In the genomic region with DNA sequence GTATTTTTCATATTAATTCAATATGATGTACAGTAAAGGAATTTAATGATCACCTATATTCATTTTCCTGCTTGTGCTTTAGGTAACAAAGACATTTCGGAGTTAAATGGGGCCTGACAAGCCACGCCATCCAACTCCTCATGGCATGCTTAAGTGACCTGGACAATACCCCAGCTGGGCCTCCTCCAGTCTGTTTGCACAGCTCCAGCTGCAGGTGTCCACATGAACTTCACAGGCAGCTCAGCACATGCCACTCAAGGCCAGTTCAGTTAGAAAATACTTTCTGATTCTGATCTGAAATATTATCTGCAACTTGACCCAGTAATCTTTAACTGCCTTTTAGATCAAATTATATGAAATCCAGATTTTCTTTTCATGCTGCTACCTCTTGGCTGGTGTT, we compare ENCODE assay signal across 20 cellular contexts.
A peak's percentile ranks its signal among the peaks of the same experiment; 100 is the strongest.
DNase-seq lines count a peak whose midpoint lies in the region; TF ChIP-seq lines count a peak whose summit lies in the region.
"Had no signal": no experiment of that assay in that cellular context is flagged by ENCODE, and none has a peak within 500 bp of the region (broad histone marks: within the 10 kb centered on the region; RNA-seq: fewer than 3 reads in every experiment).

No MANE protein-coding gene starts in this region.

- no peak for TF ChIP-seq POLR2A in stomach (IDR thresholded peaks at IDR 0.05)

- H3K4me1 ChIP-seq in stomach (peaks cover 0 to 17% (median 0%) of the 10 kb centered on the region in 4 donors), right atrium auricular region (peaks cover 0 to 18% of the 10 kb centered on the region in 2 donors)
- H3K4me1 ChIP-seq: uterus had no signal

- no peak overlapping the region for H3K27ac ChIP-seq in WERI-Rb-1
- H3K27ac ChIP-seq in stomach: no peak overlapping the region
- no peak overlapping the region for H3K27ac ChIP-seq in right atrium auricular region
- H3K27ac ChIP-seq: BLaER1 treated with 17β-estradiol and CSF1 and Interleukin-3, amounts not matched to agents 10 nM and 100 nM; gastroesophageal sphincter; GM23248; spleen; testis; uterus had no signal

- H3K27me3 ChIP-seq in WERI-Rb-1 (ENCODE audit: insufficient read depth, low read depth, severe bottlenecking) (no peaks in the 10 kb centered on the region), stomach (no peaks in the 10 kb centered on the region), right atrium auricular region (no peaks in the 10 kb centered on the region)
- H3K27me3 ChIP-seq: BLaER1 treated with 17β-estradiol and CSF1 and Interleukin-3, amounts not matched to agents 10 nM and 100 nM; gastroesophageal sphincter; spleen; testis; uterus had no signal

- H3K4me3 ChIP-seq in WERI-Rb-1 (ENCODE audit: low read depth, low read length): no peak overlapping the region
- H3K4me3 ChIP-seq in stomach: no peak overlapping the region
- no peak overlapping the region for H3K4me3 ChIP-seq in right atrium auricular region
- H3K4me3 ChIP-seq: BLaER1 treated with 17β-estradiol and CSF1 and Interleukin-3, amounts not matched to agents 10 nM and 100 nM; gastroesophageal sphincter; GM23248; spleen; testis; uterus had no signal

- H3K9me3 ChIP-seq in WERI-Rb-1 (ENCODE audit: severe bottlenecking) (no peaks in the 10 kb centered on the region), stomach (no peaks in the 10 kb centered on the region), right atrium auricular region (no peaks in the 10 kb centered on the region)
- H3K9me3 ChIP-seq: BLaER1 treated with 17β-estradiol and CSF1 and Interleukin-3, amounts not matched to agents 10 nM and 100 nM; gastroesophageal sphincter; spleen; testis; uterus had no signal

- H3K36me3 ChIP-seq in WERI-Rb-1: peaks cover 14% of the 10 kb centered on the region
- peaks cover 10 to 34% (median 29%) of the 10 kb centered on the region in 4 donors for H3K36me3 ChIP-seq in stomach
- peaks cover 9% of the 10 kb centered on the region for H3K36me3 ChIP-seq in right atrium auricular region
- H3K36me3 ChIP-seq: BLaER1 treated with 17β-estradiol and CSF1 and Interleukin-3, amounts not matched to agents 10 nM and 100 nM; uterus had no signal

- DNase-seq in DMS79 (lab: John Stamatoyannopoulos, UW): peak; percentile 89
- DNase-seq in NCI-H146 treated with DMSO at 0.1 percent for 48 hours (lab: John Stamatoyannopoulos, UW; ENCODE audit: unreplicated experiment): peak; percentile 90
- DNase-seq in NCI-H345 treated with DMSO at 0.1 percent for 48 hours (lab: John Stamatoyannopoulos, UW; ENCODE audit: unreplicated experiment): peak; percentile 83
- DNase-seq in WERI-Rb-1: peak; percentile 45
- no peak for DNase-seq in stomach
- no peak for DNase-seq in right atrium auricular region (ENCODE audit: low spot score)
- no peak for DNase-seq in activated naive CD4-positive, alpha-beta T cell treated with anti-CD3 and anti-CD28 coated beads, Interleukin-2, amount 50 U/mL, for 16 hours
- DNase-seq: activated B cell treated with CpG ODN at 0.5 μM for 24 hours; activated CD4-positive, alpha-beta T cell treated with anti-CD3 and anti-CD28 coated beads, Interleukin-2, amount 50 U/mL, for 4 hours; activated naive CD8-positive, alpha-beta T cell treated with anti-CD3 and anti-CD28 coated beads, Interleukin-2, amount 10 ng/mL, durations not matched to agents 7 days and 5 days; central memory CD4-positive, alpha-beta T cell; GM23248; naive thymus-derived CD4-positive, alpha-beta T cell; spleen; stimulated activated CD4-positive, alpha-beta T cell treated with anti-CD3 and anti-CD28 coated beads, Interleukin-4, amount 100 ng/mL, for 24 hours; T-helper 9 cell had no signal

- TF ChIP-seq EP300 in stomach (IDR thresholded peaks at IDR 0.05): no peak

- 82 to 97% (median 85%) methylated on average over 2 of the region's 2 CpGs for WGBS in stomach, 5 donors

- intact Hi-C loops in stomach (cut with DNase I; ENCODE audit: low total_unique reads): no loop called here

- no peak for TF ChIP-seq CTCF in WERI-Rb-1 (IDR thresholded peaks at IDR 0.05; ENCODE audit: low read depth, low read length)
- TF ChIP-seq CTCF in stomach (IDR thresholded peaks at IDR 0.05): no peak
- TF ChIP-seq CTCF in right atrium auricular region (IDR thresholded peaks at IDR 0.05): no peak

Comparison
In these comparisons a context has a peak if more than half of its experiments do, and no peak if none do; other contexts are left out.
1. DNase-seq: peak in DMS79 (single experiment), NCI-H146 treated with DMSO at 0.1 percent for 48 hours (single experiment), NCI-H345 treated with DMSO at 0.1 percent for 48 hours (single experiment) and WERI-Rb-1 (single experiment); none in stomach (single experiment), right atrium auricular region (single experiment) and activated naive CD4-positive, alpha-beta T cell treated with anti-CD3 and anti-CD28 coated beads, Interleukin-2, amount 50 U/mL, for 16 hours (single experiment).